In genomic region chr19:48695743-48696352, GRCh38 we compare ENCODE assay signal across 9 cellular contexts. TPM values are rescaled to one million over a fixed set of nuclear protein-coding genes. Genes with fewer than 3 reads are reported as not detected.
DNase-seq lines count a peak whose midpoint lies in the region; ATAC-seq and TF ChIP-seq lines count a peak whose summit lies in the region.
"Had no signal": no experiment of that assay in that cellular context is flagged by ENCODE, and none has a peak within 500 bp of the region (broad histone marks: within the 10 kb centered on the region; RNA-seq: fewer than 3 reads in every experiment).

TSS of gene FUT2 (plus strand) at chr19:48695971. CDS start at chr19:48702957, 6,986 bp downstream.

- H3K4me3 ChIP-seq in AG10803 (ENCODE audit: low read length) (peak within 1 kb of the TSS; percentile 26), colonic mucosa (peak within 1 kb of the TSS; percentile 57)

- H3K9me3 ChIP-seq in colonic mucosa, result no peaks in the 10 kb centered on the region

- no peak for DNase-seq in AG10803 (ENCODE audit: low read depth)
- DNase-seq in NCI-H146 (lab: John Stamatoyannopoulos, UW), result peak; percentile 73
- DNase-seq in colonic mucosa, result peak; percentile 94
- peak; percentile 80 for DNase-seq in mucosa of gallbladder (ENCODE audit: low spot score)
- no peak for DNase-seq in mesenteric fat pad (ENCODE audit: low spot score)
- DNase-seq in activated CD8-positive, alpha-beta memory T cell treated with anti-CD3 and anti-CD28 coated beads, Interleukin-2, amount 50 U/mL, for 4 hours, result no peak
- no peak for DNase-seq in putamen (ENCODE audit: low spot score)

- H3K27me3 ChIP-seq in colonic mucosa, result no peaks in the 10 kb centered on the region

- peak within 1 kb of the TSS; percentile 92 for H3K27ac ChIP-seq in colonic mucosa

- no peak for ATAC-seq in HG03439 (IDR thresholded peaks at IDR 0.05; ENCODE audit: unreplicated experiment)

- no peak for TF ChIP-seq CTCF in AG10803 (conservative IDR thresholded peaks at IDR 0.05; ENCODE audit: low read length)
- TF ChIP-seq CTCF in colonic mucosa (IDR thresholded peaks at IDR 0.05), result no peak

- intact Hi-C loops in colonic mucosa (cut with DNase I), result no loop called here

- H3K9ac ChIP-seq in colonic mucosa (ENCODE audit: low read depth in 2 of 2, low read length in 2 of 2), result peak within 1 kb of the TSS; percentile 88 to 96

- H3K36me3 ChIP-seq in colonic mucosa, result no peaks in the 10 kb centered on the region

- no peaks in the 10 kb centered on the region for H3K4me1 ChIP-seq in colonic mucosa

RNA-seq across cellular contexts. Expression of gene FUT2, which starts in this region (rescaled TPM):
- total RNA-seq in colonic mucosa (100 to 1,000 TPM; 125 to 141 TPM), mucosa of gallbladder (78.1 TPM), mesenteric fat pad (0.19 TPM)
- total RNA-seq: Daoy had no signal

Comparison
In these comparisons a context has a peak if more than half of its experiments do, and no peak if none do; other contexts are left out.
1. RNA of gene FUT2 (total RNA-seq): 125 to 141 TPM in colonic mucosa and 78.1 TPM in mucosa of gallbladder (single experiment); 0.19 TPM in mesenteric fat pad (single experiment); every median in the first group is over 10 times any median in the second.
2. DNase-seq: peak in NCI-H146 (single experiment), colonic mucosa (single experiment) and mucosa of gallbladder (single experiment); none in AG10803 (single experiment), mesenteric fat pad (single experiment), activated CD8-positive, alpha-beta memory T cell treated with anti-CD3 and anti-CD28 coated beads, Interleukin-2, amount 50 U/mL, for 4 hours (single experiment) and putamen (single experiment).